Comparison of ENCODE assay signal across 8 cellular contexts in the genomic region with DNA sequence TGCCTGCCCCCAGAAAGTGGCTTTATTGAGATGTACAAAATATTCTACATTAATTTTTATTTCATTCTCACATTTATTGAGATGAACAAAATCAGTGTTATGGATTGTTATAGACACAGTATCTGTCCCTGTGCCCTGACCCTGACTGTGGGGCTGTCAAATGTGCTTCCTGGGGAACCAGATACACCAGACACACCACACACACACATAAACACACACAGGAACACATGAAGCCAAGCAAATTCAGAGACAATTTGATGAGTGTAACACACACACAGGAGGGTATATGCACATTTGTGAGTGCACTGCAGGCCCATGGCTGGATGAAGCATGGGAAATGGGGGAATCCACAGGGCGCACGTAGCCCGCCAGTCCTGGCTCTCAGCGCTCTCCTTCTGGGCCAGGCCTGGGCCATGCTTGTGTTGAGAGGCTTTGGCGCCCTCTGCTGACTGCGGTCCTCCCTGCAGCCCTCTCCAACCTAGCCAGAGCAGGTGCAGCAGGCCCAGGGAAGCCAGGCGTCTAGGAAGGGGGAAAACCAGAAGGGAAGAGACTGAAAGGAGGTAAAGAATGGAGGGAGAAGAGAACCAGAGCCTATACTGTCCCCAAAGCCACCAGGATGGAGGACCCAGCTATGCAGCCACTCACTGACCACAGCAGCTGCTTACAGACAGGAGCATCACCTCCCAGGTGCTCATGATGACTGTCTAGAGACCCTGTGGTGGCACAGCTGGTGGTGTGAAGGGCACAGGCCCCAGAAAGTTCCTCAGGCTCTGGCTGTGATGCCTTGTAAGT. TPM values are rescaled to one million over a fixed set of nuclear protein-coding genes. Genes with fewer than 3 reads are reported as not detected.
A peak's percentile ranks its signal among the peaks of the same experiment; 100 is the strongest.
DNase-seq lines count a peak whose midpoint lies in the region; ATAC-seq, FAIRE-seq and TF ChIP-seq lines count a peak whose summit lies in the region.

No MANE protein-coding gene starts in this region.

- no peak overlapping the region for H3K4ac ChIP-seq in H1 (replicated peaks; ENCODE audit: insufficient read length, low read depth, low read length)

- POLR2A ChIA-PET in H1 (lab: Charles Lee; ENCODE audit: partially characterized antibody) = interaction anchor here (1.0 to 1.4 kb wide), 3 partner anchors 17 to 23 kb away, joined by 3 read pairs; no protein-coding TSS in a partner anchor

- no peak for TF ChIP-seq POLR2A in H1 (IDR thresholded peaks at IDR 0.05; ENCODE audit: control extremely low read depth in 1 of 2, low read depth in 2 of 2, low read length in 2 of 2)

- no peak overlapping the region for H2AK5ac ChIP-seq in H1 (ENCODE audit: low read depth, low read length)

- H4K8ac ChIP-seq in H1 (ENCODE audit: extremely low read depth, insufficient read depth, low read length) = no peak overlapping the region

- no peak overlapping the region for H3K14ac ChIP-seq in H1 (ENCODE audit: insufficient read length)

- no peak overlapping the region for H3K23ac ChIP-seq in H1 (ENCODE audit: insufficient read length)

- CTCF ChIA-PET in H1 (lab: Charles Lee; ENCODE audit: partially characterized antibody) = interaction anchor here (0.5 to 8.5 kb wide), 39 partner anchors 10 to 1280 kb away, joined by 3 to 167 read pairs (median 4); a partner anchor contains a TSS

- TF ChIP-seq EP300 in H1 (IDR thresholded peaks at IDR 0.05; ENCODE audit: borderline replicate concordance in 1 of 2, low read depth in 2 of 2, low read length in 2 of 2) = no peak

- H3K9me3 ChIP-seq in H1 (ENCODE audit: insufficient read depth in 2 of 2, low read depth in 1 of 2, low read length in 1 of 2) = no peaks in the 10 kb centered on the region

- peaks cover 0 to 5% (median 0%) of the 10 kb centered on the region in 4 experiments; a peak in 1 of 7 replicates for H3K4me1 ChIP-seq in H1 (replicated peaks in 1 of 4; ENCODE audit: control insufficient read depth in 3 of 4, insufficient read depth in 4 of 4, low read length in 3 of 4)

- TF ChIP-seq CTCF in H1 (IDR thresholded peaks at IDR 0.05; ENCODE audit: control extremely low read depth in 1 of 3, insufficient read depth in 1 of 3, low read depth in 1 of 3, low read length in 3 of 3) = peak; percentile 96 to 98 (median 96)

- H3K36me3 ChIP-seq in H1 (ENCODE audit: control insufficient read depth in 2 of 4, insufficient read depth in 4 of 4, low read length in 3 of 4) = no peaks in the 10 kb centered on the region

- H4K20me1 ChIP-seq in H1 (replicated peaks in 1 of 2; ENCODE audit: control insufficient read depth in 1 of 2, insufficient read depth in 2 of 2, low read length in 2 of 2) = no peaks in the 10 kb centered on the region

- no peak overlapping the region for H3K9ac ChIP-seq in H1 (replicated peaks in 1 of 4; ENCODE audit: extremely low read depth in 1 of 4, low read depth in 3 of 4, low read length in 3 of 4)

- no peak overlapping the region for H3K4me2 ChIP-seq in H1 (ENCODE audit: insufficient read depth in 1 of 2, low read depth in 2 of 2, low read length in 2 of 2)

- TF ChIP-seq RAD21 in H1 (IDR thresholded peaks at IDR 0.05 in 1 of 2, conservative IDR thresholded peaks at IDR 0.05 in 1 of 2; ENCODE audit: low read depth in 2 of 2, low read length in 2 of 2) = peak; percentile 94

- no peak overlapping the region for H3K4me3 ChIP-seq in H1 (ENCODE audit: extremely low read depth in 1 of 4, insufficient read depth in 2 of 4, low read depth in 3 of 4, low read length in 4 of 4)

- no peak overlapping the region for H2BK15ac ChIP-seq in H1 (ENCODE audit: low read length)

- no peak overlapping the region for H2BK120ac ChIP-seq in H1 (replicated peaks; ENCODE audit: low read depth, low read length)

- H2BK5ac ChIP-seq in H1 (ENCODE audit: low read depth, low read length) = peak overlapping the region; percentile 32; the same call in 1 of the 2 replicates

- no peak overlapping the region for H2AFZ ChIP-seq in H1 (ENCODE audit: low read length)

- no peak overlapping the region for H3K18ac ChIP-seq in H1 (ENCODE audit: extremely low read depth, low read length)

- H3K56ac ChIP-seq in H1 (replicated peaks; ENCODE audit: insufficient read length, low read depth, low read length) = no peak overlapping the region

- WGBS in H1 (ENCODE audit: extremely low coverage in 1 of 2, insufficient coverage in 1 of 2, insufficient read length in 1 of 2, insufficient replicate concordance in 2 of 2, low coverage in 1 of 2, low lambda C conversion rate in 2 of 2, missing lambda C conversion rate in 1 of 2), 2 experiments = 16% methylated on average over 7 of the region's 7 CpGs; no CpG with 5 or more reads in 1 of the 2 experiments

- peak overlapping the region; percentile 62; the same call in 1 of the 2 replicates for H2BK20ac ChIP-seq in H1 (ENCODE audit: low read length)

- DNase-seq in GF-D8 (lab: John Stamatoyannopoulos, UW) (peak; percentile 17), NOMO-1 (lab: John Stamatoyannopoulos, UW; ENCODE audit: unreplicated experiment in 2 of 2) (peak; percentile 31 to 47), H1 (ENCODE audit: low read depth in 1 of 2, low spot score in 2 of 2) (peak in 1 of 2 experiments; percentile 97), middle frontal gyrus (ENCODE audit: extremely low spot score, low spot score) (peak; percentile 58)
- DNase-seq in activated CD8-positive, alpha-beta memory T cell treated with anti-CD3 and anti-CD28 coated beads for 4 hours (ENCODE audit: low read depth in 2 of 2) = peak; percentile 46 to 50
- peak; percentile 67 for DNase-seq in stimulated activated CD8-positive, alpha-beta memory T cell treated with anti-CD3 and anti-CD28 coated beads, Interleukin-4, amount 100 ng/mL, for 24 hours (ENCODE audit: low read depth)

- H2BK12ac ChIP-seq in H1 (ENCODE audit: low read depth, low read length) = no peak overlapping the region; the same call in 1 of the 2 replicates

- no peaks in the 10 kb centered on the region for H3K79me1 ChIP-seq in H1 (ENCODE audit: low read depth, low read length)

- H4K5ac ChIP-seq in H1 (ENCODE audit: insufficient read length, low read depth, low read length) = no peak overlapping the region

- ATAC-seq in HG02973 (IDR thresholded peaks at IDR 0.05; ENCODE audit: unreplicated experiment) = peak; percentile 71
- ATAC-seq in HG03039 (IDR thresholded peaks at IDR 0.05; ENCODE audit: unreplicated experiment) = no peak

- no peak overlapping the region for H3K27ac ChIP-seq in H1 (ENCODE audit: low read depth, low read length)

- peak; percentile 75 for FAIRE-seq in H1 (lab: Jason Lieb, UNC)

- no peaks in the 10 kb centered on the region for H3K27me3 ChIP-seq in H1 (replicated peaks in 1 of 4; ENCODE audit: control insufficient read depth in 3 of 4, extremely low read depth in 1 of 4, insufficient read depth in 3 of 4, low read length in 3 of 4)

- H3K79me2 ChIP-seq in H1 (ENCODE audit: control insufficient read depth in 1 of 2, insufficient read depth in 2 of 2, low read length in 2 of 2) = no peaks in the 10 kb centered on the region

- no peaks in the 10 kb centered on the region for H3K23me2 ChIP-seq in H1 (ENCODE audit: low read depth, low read length)

- no peak overlapping the region for H4K91ac ChIP-seq in H1 (replicated peaks; ENCODE audit: insufficient read length, low read length)

TF ChIP-seq in H1, 55 proteins besides CTCF, POLR2A, EP300 and RAD21:
- TF ChIP-seq KDM1A (IDR thresholded peaks at IDR 0.05; ENCODE audit: borderline replicate concordance, low read length) (no peak), CHD1 (IDR thresholded peaks at IDR 0.05; ENCODE audit: low read depth, low read length) (no peak), YY1 (IDR thresholded peaks at IDR 0.05; ENCODE audit: low read depth, low read length) (no peak), NANOG (IDR thresholded peaks at IDR 0.05; ENCODE audit: insufficient read depth, low read depth, low read length, poor library complexity, severe bottlenecking) (no peak), SIN3A (conservative IDR thresholded peaks at IDR 0.05 in 1 of 2, IDR thresholded peaks at IDR 0.05 in 1 of 2; ENCODE audit: low read depth in 1 of 2, low read length in 2 of 2) (no peak), EZH2 (IDR thresholded peaks at IDR 0.05; ENCODE audit: low read depth, low read length, severe bottlenecking) (no peak), HDAC2 (IDR thresholded peaks at IDR 0.05; ENCODE audit: borderline replicate concordance in 1 of 2, low read depth in 2 of 2, low read length in 2 of 2) (no peak), KDM4A (IDR thresholded peaks at IDR 0.05; ENCODE audit: low read depth, low read length, severe bottlenecking) (no peak), CREB1 (IDR thresholded peaks at IDR 0.05) (peak; percentile 11; the same call in 1 of the 2 replicates)
- TF ChIP-seq, protein P1, sequence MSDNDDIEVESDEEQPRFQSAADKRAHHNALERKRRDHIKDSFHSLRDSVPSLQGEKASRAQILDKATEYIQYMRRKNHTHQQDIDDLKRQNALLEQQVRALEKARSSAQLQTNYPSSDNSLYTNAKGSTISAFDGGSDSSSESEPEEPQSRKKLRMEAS (IDR thresholded peaks at IDR 0.05) = peak; percentile 55; the same call in 1 of the 2 replicates

RNA-seq across cellular contexts. Expression of a gene that starts 18.0 kb away (rescaled TPM):
- 8.1 and 9.3 TPM in 2 replicates for total RNA-seq in H1 (2021; fragmentation: NEBNext Ultra II Directional; extraction: Animal tissue kit (Norgen Biotek cat#: 25700))
- 14.4 and 22.7 TPM in 2 replicates for polyA plus RNA-seq in H1 (2011; rRNA removed)
- 13.3 TPM for polyA plus RNA-seq in H1 (2011; cell fraction: cytosol; rRNA removed)
- polyA plus RNA-seq in H1 (2011; cell fraction: nucleus; rRNA removed) = 25.7 TPM
- polyA plus RNA-seq in H1 (2012, experiment 1 of 2) = 6.5 to 22.3 TPM (median 16.9 TPM) in 4 replicates
- 32.8 TPM for polyA plus RNA-seq in H1 (2012, experiment 2 of 2)
- 29.6 TPM for polyA plus RNA-seq in H1 (2013, experiment 1 of 2)
- 31.4 TPM for polyA plus RNA-seq in H1 (2013, experiment 2 of 2)
- 11.7 and 13.9 TPM in 2 replicates for polyA minus RNA-seq in H1 (2011; rRNA and poly(A)+ RNA removed)
- polyA minus RNA-seq in H1 (2011; cell fraction: cytosol; rRNA and poly(A)+ RNA removed) = 14.2 TPM
- polyA minus RNA-seq in H1 (2011; cell fraction: nucleus; rRNA and poly(A)+ RNA removed) = 11.9 TPM

RNA-seq across cellular contexts. Expression of a gene that starts 34.9 kb away (rescaled TPM):
- not detected in 2 replicates for total RNA-seq in H1 (2021; fragmentation: NEBNext Ultra II Directional; extraction: Animal tissue kit (Norgen Biotek cat#: 25700))
- not detected in 2 replicates for polyA plus RNA-seq in H1 (2011; rRNA removed)
- not detected for polyA plus RNA-seq in H1 (2011; cell fraction: cytosol; rRNA removed)
- polyA plus RNA-seq in H1 (2011; cell fraction: nucleus; rRNA removed) = not detected
- polyA plus RNA-seq in H1 (2012, experiment 1 of 2) = not detected in 4 replicates
- polyA plus RNA-seq in H1 (2012, experiment 2 of 2) = not detected
- polyA plus RNA-seq in H1 (2013, experiment 1 of 2) = not detected
- not detected for polyA plus RNA-seq in H1 (2013, experiment 2 of 2)
- polyA minus RNA-seq in H1 (2011; rRNA and poly(A)+ RNA removed) = not detected in 2 replicates
- polyA minus RNA-seq in H1 (2011; cell fraction: cytosol; rRNA and poly(A)+ RNA removed) = not detected
- polyA minus RNA-seq in H1 (2011; cell fraction: nucleus; rRNA and poly(A)+ RNA removed) = not detected
